Comparison of ENCODE assay signal across 8 cellular contexts in the genomic region with DNA sequence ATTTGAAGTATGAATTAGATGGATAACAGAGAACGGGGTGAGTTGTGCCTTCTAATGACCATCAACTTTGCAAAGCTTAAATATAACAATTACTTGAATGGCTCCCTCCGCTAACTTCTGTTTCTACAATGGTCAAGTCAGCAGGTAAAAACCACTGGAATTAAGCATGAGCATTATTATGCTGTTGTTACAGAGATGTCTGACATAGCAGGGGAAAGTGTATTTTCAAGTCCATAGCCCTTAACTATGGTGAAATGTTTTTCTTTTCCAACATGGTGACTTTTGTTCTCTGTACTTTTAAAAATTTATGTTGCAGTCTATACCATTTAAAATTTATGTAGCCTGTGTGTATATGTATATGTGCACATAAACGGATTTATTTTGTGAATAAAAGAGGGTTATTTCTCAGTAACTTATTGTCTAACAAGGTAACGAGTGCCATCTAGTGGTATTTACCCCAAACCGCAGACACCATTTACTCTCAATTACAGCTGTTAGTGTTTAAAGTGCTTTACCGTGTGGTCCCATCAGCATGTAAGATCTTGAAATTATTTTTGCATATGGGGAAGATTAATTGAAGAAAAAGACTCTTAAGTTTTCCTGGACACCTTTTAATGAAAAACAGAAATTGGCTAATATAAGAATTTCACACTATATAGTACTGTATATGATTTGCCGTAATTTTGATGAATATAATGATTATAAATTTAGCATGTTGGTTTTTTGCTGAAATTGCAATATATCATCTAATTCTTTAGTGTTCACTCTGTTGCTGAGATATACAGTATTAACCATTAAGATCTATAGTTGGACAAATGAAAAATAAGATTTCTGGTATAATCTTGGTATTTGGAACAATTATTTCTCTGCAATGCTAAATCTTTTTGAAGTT.
DNase-seq lines count a peak whose midpoint lies in the region; ATAC-seq and TF ChIP-seq lines count a peak whose summit lies in the region.

No MANE protein-coding gene starts in this region.

- H3K27me3 ChIP-seq in AG04450 (ENCODE audit: control insufficient read depth, insufficient read depth, low read length) = no peaks in the 10 kb centered on the region
- H3K27me3 ChIP-seq in PC-3 (ENCODE audit: low read length) = no peaks in the 10 kb centered on the region
- H3K27me3 ChIP-seq in sigmoid colon = no peaks in the 10 kb centered on the region

- no peak for TF ChIP-seq POLR2A in sigmoid colon (IDR thresholded peaks at IDR 0.05)

- H3K9me3 ChIP-seq in AG04450 (ENCODE audit: control insufficient read depth, insufficient read depth, low read length) = no peaks in the 10 kb centered on the region
- H3K9me3 ChIP-seq in PC-3 (ENCODE audit: low read length) = no peaks in the 10 kb centered on the region
- no peaks in the 10 kb centered on the region for H3K9me3 ChIP-seq in sigmoid colon

- DNase-seq in AG04450 (ENCODE audit: low read depth, low spot score) (no peak), PC-3 (peak; percentile 72), MCF 10A (ENCODE audit: unreplicated experiment) (peak; percentile 53), myocyte (ENCODE audit: low read depth) (peak; percentile 22), glomerular visceral epithelial cell (ENCODE audit: extremely low spot score) (no peak), sigmoid colon (no peak)

- H3K9me2 ChIP-seq in PC-3 (replicated peaks; ENCODE audit: low read length) = no peaks in the 10 kb centered on the region

- peaks cover 12% of the 10 kb centered on the region; the same call in 1 of the 2 replicates for H3K36me3 ChIP-seq in PC-3 (ENCODE audit: low read depth, low read length)
- H3K36me3 ChIP-seq in sigmoid colon = peaks cover 0 to 7% (median 0%) of the 10 kb centered on the region in 4 donors

- peaks cover 9% of the 10 kb centered on the region for H3K9me3 Mint-ChIP-seq in MCF 10A (ENCODE audit: unreplicated experiment)

- H3K27me3 Mint-ChIP-seq in MCF 10A (ENCODE audit: insufficient read depth, unreplicated experiment) = no peaks in the 10 kb centered on the region

- TF ChIP-seq EP300 in sigmoid colon (IDR thresholded peaks at IDR 0.05) = no peak

- POLR2A ChIA-PET in AG04450 (lab: Yijun Ruan, JAX) (no interaction called here), PC-3 (lab: Charles Lee; ENCODE audit: unreplicated experiment) (interaction anchor here (0.5 kb wide), 1 partner anchor 21 kb away, joined by 3 read pairs; no protein-coding TSS in a partner anchor), MCF 10A (lab: Yijun Ruan, JAX) (interaction anchor here (0.8 to 1.7 kb wide), 6 partner anchors 12 to 935 kb away, joined by 3 to 7 read pairs (median 4); no protein-coding TSS in a partner anchor)

- H3K79me2 ChIP-seq in PC-3 (ENCODE audit: low read length) = peaks cover 36% of the 10 kb centered on the region

- peaks cover 5% of the 10 kb centered on the region for H3K36me3 Mint-ChIP-seq in MCF 10A (ENCODE audit: insufficient read depth, unreplicated experiment)

- WGBS in sigmoid colon, 2 donors = 48 to 71% methylated on average over 7 of the region's 7 CpGs

- BruUV-seq in PC-3 (replicated peaks; lab: Mats Ljungman, UMichigan) = no TSS peak
- BruUV-seq in MCF 10A (replicated peaks; lab: Mats Ljungman, UMichigan) = no TSS peak

- no peak overlapping the region for H2AFZ ChIP-seq in PC-3 (ENCODE audit: low read length)

- ATAC-seq in HG03025 (IDR thresholded peaks at IDR 0.05; ENCODE audit: low FRiP score, unreplicated experiment) = peak; percentile 66
- 0 out of 2 replicates have a peak, but pooled peaks have one; percentile 25 for ATAC-seq in PC-3

- no peak overlapping the region for H3K4me2 ChIP-seq in PC-3 (ENCODE audit: low read length)

- H3K4me3 ChIP-seq in AG04450 (ENCODE audit: low read depth, low read length) (no peak overlapping the region), PC-3 (ENCODE audit: low read length) (no peak overlapping the region), sigmoid colon (no peak overlapping the region)

- no peaks in the 10 kb centered on the region for H4K20me1 ChIP-seq in PC-3 (ENCODE audit: low read length)

- no peaks in the 10 kb centered on the region for H3F3A ChIP-seq in PC-3 (ENCODE audit: low read length, unreplicated experiment)

- H3K27ac ChIP-seq in AG04450 (ENCODE audit: low read depth, low read length) = no peak overlapping the region
- H3K27ac ChIP-seq in PC-3 (ENCODE audit: low read length) = no peak overlapping the region
- H3K27ac ChIP-seq in sigmoid colon = no peak overlapping the region

- CTCF ChIA-PET in AG04450 (lab: Charles Lee) (interaction anchor here (0.7 to 1.4 kb wide), 8 partner anchors 10 to 933 kb away, joined by 3 to 10 read pairs (median 4); partner anchors contain the start of gene UBE2E3), PC-3 (lab: Charles Lee) (interaction anchor here (0.5 to 1.0 kb wide), 5 partner anchors 75 to 818 kb away, joined by 3 to 5 read pairs (median 4); no protein-coding TSS in a partner anchor), MCF 10A (lab: Yijun Ruan, JAX) (interaction anchor here (0.5 to 3.7 kb wide), 20 partner anchors 8 to 944 kb away, joined by 3 to 25 read pairs (median 4); partner anchors contain the start of gene UBE2E3)

- H3K4me1 Mint-ChIP-seq in MCF 10A (ENCODE audit: insufficient read depth, unreplicated experiment) = peaks cover 16% of the 10 kb centered on the region

- H3K9ac ChIP-seq in PC-3 (ENCODE audit: low read length) = no peak overlapping the region

- no peak overlapping the region for H3K27ac Mint-ChIP-seq in MCF 10A (ENCODE audit: low read depth, unreplicated experiment)

- TF ChIP-seq CTCF in AG04450 (IDR thresholded peaks at IDR 0.05; ENCODE audit: low read depth, low read length) (peak; percentile 41), GM12874 (IDR thresholded peaks at IDR 0.05; ENCODE audit: insufficient read depth, low read depth, low read length) (peak; percentile 48; the same call in 1 of the 2 replicates), PC-3 (conservative IDR thresholded peaks at IDR 0.05; ENCODE audit: low read depth, low read length) (peak; percentile 93), MCF 10A (IDR thresholded peaks at IDR 0.05; ENCODE audit: unreplicated experiment) (peak; percentile 80), sigmoid colon (IDR thresholded peaks at IDR 0.05) (no peak)

- intact Hi-C loops in PC-3 (cut with micrococcal nuclease) = loop anchor here (1.0 to 10.0 kb wide), 4 partner anchors 76 to 934 kb away; partner anchors contain the start of gene UBE2E3
- intact Hi-C loops in MCF 10A (cut with micrococcal nuclease) = loop anchor here (1.0 to 5.0 kb wide), 5 partner anchors 76 to 933 kb away; partner anchors contain the start of gene UBE2E3
- intact Hi-C loops in sigmoid colon (cut with DNase I) = no loop called here

- no peak overlapping the region for H3K4me3 Mint-ChIP-seq in MCF 10A (ENCODE audit: unreplicated experiment)

- H3K4me1 ChIP-seq in PC-3 (ENCODE audit: insufficient read depth, low read length) = peaks cover 7% of the 10 kb centered on the region; the same call in 1 of the 2 replicates
- H3K4me1 ChIP-seq in sigmoid colon = peaks cover 0 to 4% (median 0%) of the 10 kb centered on the region in 4 donors

Comparison
In these comparisons a context has a peak if more than half of its experiments do, and no peak if none do; other contexts are left out.
1. DNase-seq: peak in PC-3 (single experiment), MCF 10A (single experiment) and myocyte (single experiment); none in AG04450 (single experiment), glomerular visceral epithelial cell (single experiment) and sigmoid colon (single experiment).
2. CTCF ChIP-seq: peak in AG04450 (single experiment), GM12874 (single experiment), PC-3 (single experiment) and MCF 10A (single experiment); none in sigmoid colon (0 of 4).